ENCODE assay signal across 21 cellular contexts in the genomic region with DNA sequence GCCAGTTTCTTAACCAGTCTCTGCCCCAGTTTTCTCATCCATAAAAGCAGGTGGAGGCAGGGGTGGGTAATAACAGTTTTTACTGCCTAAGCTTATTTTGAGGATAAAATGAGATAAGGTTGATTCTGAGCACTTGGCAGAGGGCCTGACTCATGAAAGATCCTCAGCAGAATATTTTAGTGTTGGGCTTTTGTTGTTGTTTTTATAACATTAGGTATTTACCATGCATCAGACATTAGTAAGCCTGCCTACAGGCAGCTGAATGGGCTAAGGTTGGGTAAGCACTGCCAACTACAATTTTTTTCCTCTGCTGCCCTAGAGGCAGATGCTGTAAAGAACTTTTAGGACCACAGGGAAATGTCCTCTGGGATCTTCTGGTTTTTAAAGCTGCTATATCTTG. TPM values are rescaled to one million over a fixed set of nuclear protein-coding genes. Genes with fewer than 3 reads are reported as not detected.
"Had no signal": no experiment of that assay in that cellular context is flagged by ENCODE, and none has a peak within 500 bp of the region (broad histone marks: within the 10 kb centered on the region; RNA-seq: fewer than 3 reads in every experiment).

No MANE protein-coding gene starts in this region.

- H3K36me3 ChIP-seq: left ventricle myocardium inferior, lower lobe of right lung, neural progenitor cell, ovary had no signal

- H3K4me1 ChIP-seq: left ventricle myocardium inferior, lower lobe of right lung, neural progenitor cell had no signal

- H3K4me3 Mint-ChIP-seq: endodermal cell; immature natural killer cell; natural killer cell treated with Interleukin-12 subunit alpha and Interleukin-12 subunit beta and Interleukin-15 and Interleukin-18, amount 100 ng/mL, for 72 hours; neural progenitor cell had no signal

- H3K27ac ChIP-seq: coronary artery, left ventricle myocardium inferior, lower lobe of right lung, neural progenitor cell, ovary had no signal

- H3K9me3 Mint-ChIP-seq: endodermal cell; natural killer cell treated with Interleukin-12 subunit alpha and Interleukin-12 subunit beta and Interleukin-15 and Interleukin-18, amount 100 ng/mL, for 72 hours had no signal

- DNase-seq: effector CD4-positive, alpha-beta T cell; endodermal cell; immature natural killer cell; left cardiac atrium; left ventricle myocardium inferior; lower lobe of right lung; mesenchymal stem cell; midbrain; nucleus accumbens; ovary; right cardiac atrium; small intestine; stimulated activated CD4-positive, alpha-beta T cell treated with anti-CD3 and anti-CD28 coated beads, Interleukin-12 subunit alpha, Interleukin-12 subunit beta, amount 100 ng/mL, for 4 hours; stimulated activated naive CD4-positive, alpha-beta T cell treated with Interleukin-2 at 50 U/mL for 16 hours; trophoblast cell had no signal

- H3K36me3 Mint-ChIP-seq: immature natural killer cell; natural killer cell treated with Interleukin-12 subunit alpha and Interleukin-12 subunit beta and Interleukin-15 and Interleukin-18, amount 100 ng/mL, for 72 hours; neural progenitor cell had no signal

- H3K4me1 Mint-ChIP-seq: immature natural killer cell, neural progenitor cell had no signal

- H3K27me3 ChIP-seq: neural progenitor cell, ovary had no signal

- H3K9me3 ChIP-seq: left ventricle myocardium inferior, lower lobe of right lung, ovary had no signal

- H3K27ac Mint-ChIP-seq: endodermal cell; immature natural killer cell; natural killer cell treated with Interleukin-12 subunit alpha and Interleukin-12 subunit beta and Interleukin-15 and Interleukin-18, amount 100 ng/mL, for 72 hours; neural progenitor cell had no signal

- H3K4me3 ChIP-seq: coronary artery, left ventricle myocardium inferior, lower lobe of right lung, neural progenitor cell, ovary had no signal

RNA-seq across cellular contexts. Expression of a gene that starts 43.1 kb away (rescaled TPM):
- total RNA-seq: endothelial cell of umbilical vein; fibroblast of lung; left ventricle myocardium inferior; natural killer cell treated with Interleukin-12 subunit alpha and Interleukin-12 subunit beta and Interleukin-15 and Interleukin-18, amount 100 ng/mL, for 72 hours; posterior vena cava; right cardiac atrium had no signal
- polyA plus RNA-seq: endothelial cell of umbilical vein, fibroblast of lung, immature natural killer cell had no signal
